Comparison of ENCODE assay signal across 7 cellular contexts in the genomic region with DNA sequence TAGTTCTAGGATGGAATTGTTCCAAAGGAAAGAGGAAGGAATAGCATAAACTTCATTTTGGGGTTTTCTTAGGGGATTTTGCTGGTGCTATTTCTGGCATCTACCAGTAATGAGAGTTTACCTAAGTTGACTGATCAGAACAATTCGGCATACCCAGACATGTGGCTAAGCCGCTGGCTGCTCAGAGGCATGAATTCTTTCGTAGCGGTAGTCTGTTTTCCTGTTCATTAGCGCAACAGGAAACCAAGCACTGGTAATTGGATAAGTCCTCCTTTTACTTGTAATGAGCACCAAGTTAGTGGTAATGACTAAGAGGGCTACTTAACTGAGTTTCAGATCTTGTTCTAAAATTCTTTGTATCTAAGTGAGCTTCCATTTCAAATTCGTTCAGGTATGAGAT. TPM values are rescaled to one million over a fixed set of nuclear protein-coding genes. Genes with fewer than 3 reads are reported as not detected.
DNase-seq lines count a peak whose midpoint lies in the region; ATAC-seq lines count a peak whose summit lies in the region.

No MANE protein-coding gene starts in this region.

- no peaks in the 10 kb centered on the region for H3K27me3 Mint-ChIP-seq in T-cell
- H3K27me3 Mint-ChIP-seq in natural killer cell treated with Interleukin-12 subunit alpha and Interleukin-12 subunit beta and Interleukin-15 and Interleukin-18, amount 100 ng/mL, for 72 hours, result no peaks in the 10 kb centered on the region

- POLR2A ChIA-PET in T-cell (lab: Charles Lee), result interaction anchor here (0.6 to 3.9 kb wide), 7 partner anchors 11 to 37 kb away, joined by 3 to 22 read pairs (median 4); partner anchors contain the start of gene C21orf91 (in 1 of the 2)

- DNase-seq in T-cell, result peak in 31 of 34 experiments; percentile 18 to 65 (median 48)
- peak; percentile 72 for DNase-seq in natural killer cell treated with Interleukin-12 subunit alpha and Interleukin-12 subunit beta and Interleukin-15 and Interleukin-18, amount 100 ng/mL, for 72 hours (ENCODE audit: low spot score)
- no peak for DNase-seq in SK-N-DZ (ENCODE audit: low spot score)
- DNase-seq in left lobe of liver (ENCODE audit: low spot score), result no peak
- no peak for DNase-seq in NCI-H146 (lab: John Stamatoyannopoulos, UW)

- H3K9me3 Mint-ChIP-seq in T-cell, result peaks cover 0 to 6% (median 0%) of the 10 kb centered on the region in 3 donors
- H3K9me3 Mint-ChIP-seq in natural killer cell treated with Interleukin-12 subunit alpha and Interleukin-12 subunit beta and Interleukin-15 and Interleukin-18, amount 100 ng/mL, for 72 hours, result peaks cover 12% of the 10 kb centered on the region

- H3K27ac Mint-ChIP-seq in T-cell, result peak overlapping the region; percentile 94 to 96
- H3K27ac Mint-ChIP-seq in natural killer cell treated with Interleukin-12 subunit alpha and Interleukin-12 subunit beta and Interleukin-15 and Interleukin-18, amount 100 ng/mL, for 72 hours, result peak overlapping the region; percentile 88 to 98

- ATAC-seq in GM19035 (IDR thresholded peaks at IDR 0.05; ENCODE audit: unreplicated experiment), result peak; percentile 32
- ATAC-seq in HG02973 (IDR thresholded peaks at IDR 0.05; ENCODE audit: unreplicated experiment), result peak; percentile 45
- ATAC-seq in T-cell (replicated peaks in 1 of 4), result peak; percentile 46 to 66 (median 50)
- ATAC-seq in natural killer cell treated with Interleukin-12 subunit alpha and Interleukin-12 subunit beta and Interleukin-15 and Interleukin-18, amount 100 ng/mL, for 72 hours, result peak; percentile 65 to 75
- ATAC-seq in left lobe of liver, result no peak

- peaks cover 4% of the 10 kb centered on the region for H3K36me3 Mint-ChIP-seq in T-cell
- peaks cover 36% of the 10 kb centered on the region for H3K36me3 Mint-ChIP-seq in natural killer cell treated with Interleukin-12 subunit alpha and Interleukin-12 subunit beta and Interleukin-15 and Interleukin-18, amount 100 ng/mL, for 72 hours

- H3K4me3 Mint-ChIP-seq in T-cell, result peak overlapping the region; percentile 19 to 64 (median 37)
- H3K4me3 Mint-ChIP-seq in natural killer cell treated with Interleukin-12 subunit alpha and Interleukin-12 subunit beta and Interleukin-15 and Interleukin-18, amount 100 ng/mL, for 72 hours, result peak overlapping the region; percentile 87

- CTCF ChIA-PET in T-cell (lab: Charles Lee), result interaction anchor here (1.6 to 2.5 kb wide), 5 partner anchors 14 to 102 kb away, joined by 8 to 17 read pairs (median 11); partner anchors contain the start of gene C21orf91 (in 1 of the 2)

- H3K4me1 Mint-ChIP-seq in T-cell, result peaks cover 77 to 89% (median 84%) of the 10 kb centered on the region in 3 donors
- peaks cover 71 to 82% of the 10 kb centered on the region in 2 donors for H3K4me1 Mint-ChIP-seq in natural killer cell treated with Interleukin-12 subunit alpha and Interleukin-12 subunit beta and Interleukin-15 and Interleukin-18, amount 100 ng/mL, for 72 hours (ENCODE audit: low read depth in 2 of 2)

RNA-seq across cellular contexts. Expression of gene C21orf91, which starts 38.6 kb away (rescaled TPM):
- total RNA-seq in T-cell (10 to 100 TPM; 41.1 to 52.6 (median 48.5) TPM), left lobe of liver (4.7 TPM)
- 100 to 1,000 TPM in 1 of 2 donors, 10 to 100 TPM in 1; 61.0 to 101 TPM for total RNA-seq in natural killer cell treated with Interleukin-12 subunit alpha and Interleukin-12 subunit beta and Interleukin-15 and Interleukin-18, amount 100 ng/mL, for 72 hours
- polyA plus RNA-seq in SK-N-DZ (2014; cell fraction: cytosol; rRNA removed), result 7.3 and 9.8 TPM in 2 replicates
- 5.9 and 8.4 TPM in 2 replicates for polyA plus RNA-seq in SK-N-DZ (2014; cell fraction: nucleus; rRNA removed)

Comparison
In these comparisons a context has a peak if more than half of its experiments do, and no peak if none do; other contexts are left out.
1. DNase-seq: peak in T-cell (31 of 34) and natural killer cell treated with Interleukin-12 subunit alpha and Interleukin-12 subunit beta and Interleukin-15 and Interleukin-18, amount 100 ng/mL, for 72 hours (single experiment); none in SK-N-DZ (single experiment), left lobe of liver (single experiment) and NCI-H146 (single experiment).